In the genomic region with DNA sequence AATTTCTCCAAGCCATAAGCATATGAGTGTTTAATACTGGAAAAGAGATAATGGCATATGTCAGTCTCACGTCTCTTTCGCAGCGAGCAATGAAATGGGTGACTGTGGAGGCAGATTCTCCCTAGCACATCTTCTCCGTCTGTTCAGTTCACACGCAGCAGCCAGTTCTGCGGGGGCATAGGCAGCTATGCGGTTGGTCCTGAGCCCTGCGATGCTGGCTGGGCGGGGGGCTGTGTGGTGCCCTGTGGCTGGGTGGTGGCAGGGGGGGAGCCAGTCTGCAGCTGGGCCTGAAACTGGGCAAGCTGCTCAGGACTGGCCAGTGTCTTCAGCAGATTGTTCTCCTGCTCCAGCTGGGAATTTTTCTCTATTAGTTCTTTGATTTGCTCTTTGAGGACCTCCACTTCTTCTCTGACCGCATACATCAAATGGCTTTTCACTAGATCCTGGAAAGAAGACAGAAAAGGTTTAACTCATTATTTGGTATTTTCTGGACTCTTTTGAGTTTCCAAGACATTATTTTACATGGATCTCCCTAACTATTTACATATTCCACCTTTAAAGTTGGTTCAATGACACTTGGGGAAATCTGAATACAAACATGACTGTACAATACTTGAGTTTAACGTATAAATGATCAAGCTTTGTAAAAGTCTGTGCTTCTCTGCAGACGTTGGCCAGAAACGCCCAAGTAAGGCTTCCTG, we compare ENCODE assay signal across 8 cellular contexts.
DNase-seq lines count a peak whose midpoint lies in the region; ATAC-seq, FAIRE-seq and TF ChIP-seq lines count a peak whose summit lies in the region.

No MANE protein-coding gene starts in this region.

- no peaks in the 10 kb centered on the region for H3K9me2 ChIP-seq in neural cell (ENCODE audit: insufficient read depth, low read length)

- CTCF ChIA-PET in endothelial cell of umbilical vein (lab: Charles Lee) = interaction anchor here (0.9 to 7.2 kb wide), 16 partner anchors 8 to 529 kb away, joined by 3 to 121 read pairs (median 4); no protein-coding TSS in a partner anchor

- H3K4me3 ChIP-seq in OCI-LY3 (ENCODE audit: low read length) = peak overlapping the region; percentile 77
- peak overlapping the region in 2 of 3 experiments; percentile 43 to 67 for H3K4me3 ChIP-seq in endothelial cell of umbilical vein (replicated peaks in 1 of 3; ENCODE audit: insufficient read depth in 1 of 3, low read depth in 1 of 3, low read length in 3 of 3)
- H3K4me3 ChIP-seq in neural cell (ENCODE audit: low read length) = peak overlapping the region; percentile 74

- H3K4me1 ChIP-seq in OCI-LY3 (ENCODE audit: low read length) = peaks cover 18% of the 10 kb centered on the region
- H3K4me1 ChIP-seq in endothelial cell of umbilical vein (ENCODE audit: control insufficient read depth, extremely low read depth, insufficient read depth, low read length) = peaks cover 16% of the 10 kb centered on the region

- no peak for TF ChIP-seq POLR2A in endothelial cell of umbilical vein (IDR thresholded peaks at IDR 0.05; ENCODE audit: low read depth, low read length)

- no peak for ATAC-seq in GM18498 (IDR thresholded peaks at IDR 0.05; ENCODE audit: unreplicated experiment)

- intact Hi-C loops in endothelial cell of umbilical vein (cut with micrococcal nuclease) = loop anchor here (1.0 kb wide), 4 partner anchors 70 to 292 kb away; no protein-coding TSS in a partner anchor

- H3K4me2 ChIP-seq in OCI-LY3 (ENCODE audit: low read length) = peak overlapping the region; percentile 83
- peak overlapping the region; percentile 73 for H3K4me2 ChIP-seq in endothelial cell of umbilical vein (ENCODE audit: insufficient read depth, low read length)
- peak overlapping the region; percentile 98 for H3K4me2 ChIP-seq in neural cell (ENCODE audit: low read length)

- no peaks in the 10 kb centered on the region for H3K79me2 ChIP-seq in OCI-LY3 (ENCODE audit: low read length)
- peaks cover 13% of the 10 kb centered on the region for H3K79me2 ChIP-seq in endothelial cell of umbilical vein (ENCODE audit: control insufficient read depth, insufficient read depth, low read length)
- H3K79me2 ChIP-seq in neural cell (replicated peaks; ENCODE audit: insufficient read depth, low read length) = peaks cover 47% of the 10 kb centered on the region

- H3K36me3 ChIP-seq in OCI-LY3 (replicated peaks; ENCODE audit: low read depth, low read length) (no peaks in the 10 kb centered on the region), endothelial cell of umbilical vein (ENCODE audit: control insufficient read depth in 2 of 2, extremely low read depth in 1 of 2, insufficient read depth in 2 of 2, low read length in 2 of 2) (peaks cover 9 to 15% of the 10 kb centered on the region in 2 experiments), neural cell (ENCODE audit: insufficient read depth, low read length) (peaks cover 5% of the 10 kb centered on the region)

- DNase-seq in Ammon's horn (ENCODE audit: low spot score) = peak; percentile 68
- DNase-seq in endothelial cell of umbilical vein (ENCODE audit: low read depth, low spot score) = no peak
- DNase-seq in stimulated activated CD4-positive, alpha-beta T cell treated with anti-CD3 and anti-CD28 coated beads, Interleukin-4, amount 100 ng/mL, for 24 hours = no peak
- DNase-seq in NCI-H2029 treated with DMSO at 0.1 percent for 48 hours (lab: John Stamatoyannopoulos, UW) = no peak
- DNase-seq in NCI-H1092 (lab: John Stamatoyannopoulos, UW) = no peak

- no peak for FAIRE-seq in endothelial cell of umbilical vein (lab: Jason Lieb, UNC)

- TF ChIP-seq CTCF in OCI-LY3 (IDR thresholded peaks at IDR 0.05; ENCODE audit: low read depth, low read length) (no peak), endothelial cell of umbilical vein (IDR thresholded peaks at IDR 0.05; ENCODE audit: extremely low read depth in 1 of 2, insufficient read depth in 1 of 2, low read depth in 1 of 2, low read length in 2 of 2) (no peak), neural cell (IDR thresholded peaks at IDR 0.05; ENCODE audit: poor library complexity, severe bottlenecking) (no peak)

- no TSS peak for BruUV-seq in endothelial cell of umbilical vein (replicated peaks; lab: Mats Ljungman, UMichigan)

- H3K27me3 ChIP-seq in OCI-LY3 (ENCODE audit: low read depth, low read length) (peaks cover 11% of the 10 kb centered on the region; the same call in 1 of the 2 replicates), endothelial cell of umbilical vein (ENCODE audit: control insufficient read depth in 2 of 2, insufficient read depth in 2 of 2, low read length in 2 of 2) (no peaks in the 10 kb centered on the region), neural cell (ENCODE audit: insufficient read depth, low read depth, low read length) (no peaks in the 10 kb centered on the region)

- H3K9me1 ChIP-seq in endothelial cell of umbilical vein (replicated peaks; ENCODE audit: control insufficient read depth, extremely low read depth, insufficient read depth, low read length) = no peaks in the 10 kb centered on the region

- no peak for TF ChIP-seq RAD21 in neural cell (conservative IDR thresholded peaks at IDR 0.05)

- H3K9ac ChIP-seq in OCI-LY3 (ENCODE audit: low read length) = peak overlapping the region; percentile 51
- peak overlapping the region; percentile 59 for H3K9ac ChIP-seq in endothelial cell of umbilical vein (replicated peaks; ENCODE audit: extremely low read depth, insufficient read depth, low read length)
- H3K9ac ChIP-seq in neural cell (ENCODE audit: low read length) = peak overlapping the region; percentile 85

- peaks cover 7% of the 10 kb centered on the region for H3F3A ChIP-seq in neural cell (ENCODE audit: insufficient read depth, low read length, poor library complexity, severe bottlenecking)

- no peak overlapping the region for H3K27ac ChIP-seq in OCI-LY3 (ENCODE audit: low read length)
- peak overlapping the region; percentile 33 for H3K27ac ChIP-seq in endothelial cell of umbilical vein (ENCODE audit: insufficient read depth, low read depth, low read length)
- peak overlapping the region; percentile 99 for H3K27ac ChIP-seq in neural cell (ENCODE audit: low read length)

- POLR2A ChIA-PET in endothelial cell of umbilical vein (lab: Charles Lee) = interaction anchor here (0.7 to 3.0 kb wide), 6 partner anchors 14 to 305 kb away, joined by 3 to 35 read pairs (median 3); no protein-coding TSS in a partner anchor

- H4K20me1 ChIP-seq in OCI-LY3 (ENCODE audit: insufficient read depth, low read length) = no peaks in the 10 kb centered on the region
- H4K20me1 ChIP-seq in endothelial cell of umbilical vein (replicated peaks; ENCODE audit: control insufficient read depth, extremely low read depth, insufficient read depth, low read length) = peaks cover 2% of the 10 kb centered on the region
- peaks cover 18% of the 10 kb centered on the region for H4K20me1 ChIP-seq in neural cell (ENCODE audit: insufficient read depth)

- H2AFZ ChIP-seq in OCI-LY3 (ENCODE audit: low read depth, low read length) (0 out of 2 replicates have a peak overlapping the region, but pooled peaks have one; percentile 13), endothelial cell of umbilical vein (ENCODE audit: low read depth, low read length) (no peak overlapping the region), neural cell (ENCODE audit: low read depth, low read length) (no peak overlapping the region)

- dilution Hi-C loops in endothelial cell of umbilical vein (cut with MboI; ENCODE audit: extremely low pct_ligation_motif_present, low sequenced_read_pairs) = no loop called here

- H3K9me3 ChIP-seq in OCI-LY3 (ENCODE audit: insufficient read depth, low read length) (no peaks in the 10 kb centered on the region), endothelial cell of umbilical vein (replicated peaks; ENCODE audit: control insufficient read depth, insufficient read depth, low read length) (no peaks in the 10 kb centered on the region), neural cell (ENCODE audit: low read length) (no peaks in the 10 kb centered on the region)

- TF ChIP-seq EP300 in neural cell (conservative IDR thresholded peaks at IDR 0.05; ENCODE audit: poor library complexity, severe bottlenecking) = no peak

TF ChIP-seq in endothelial cell of umbilical vein, 7 proteins besides CTCF, POLR2A, EP300 and RAD21:
- TF ChIP-seq EZH2 (IDR thresholded peaks at IDR 0.05; ENCODE audit: borderline replicate concordance, low read depth, low read length, severe bottlenecking) = no peak
- TF ChIP-seq MAX (IDR thresholded peaks at IDR 0.05; ENCODE audit: insufficient read depth, insufficient read length) = no peak
- no peak for TF ChIP-seq JUN (IDR thresholded peaks at IDR 0.05; ENCODE audit: borderline replicate concordance, insufficient read depth, insufficient read length, low read depth)
- no peak for TF ChIP-seq GATA2 (IDR thresholded peaks at IDR 0.05; ENCODE audit: insufficient read depth, insufficient read length, low read depth, low read length)
- no peak for TF ChIP-seq FOS (IDR thresholded peaks at IDR 0.05; ENCODE audit: borderline replicate concordance, insufficient read depth, low read length)
- TF ChIP-seq MYC (IDR thresholded peaks at IDR 0.05; ENCODE audit: low read depth, low read length) = no peak
- TF ChIP-seq POLR2AphosphoS5 (IDR thresholded peaks at IDR 0.05; ENCODE audit: insufficient read depth, low read depth, low read length) = no peak

TF ChIP-seq in neural cell, 6 proteins besides CTCF, POLR2A, EP300 and RAD21 (continues in another document):
- TF ChIP-seq, protein P1, sequence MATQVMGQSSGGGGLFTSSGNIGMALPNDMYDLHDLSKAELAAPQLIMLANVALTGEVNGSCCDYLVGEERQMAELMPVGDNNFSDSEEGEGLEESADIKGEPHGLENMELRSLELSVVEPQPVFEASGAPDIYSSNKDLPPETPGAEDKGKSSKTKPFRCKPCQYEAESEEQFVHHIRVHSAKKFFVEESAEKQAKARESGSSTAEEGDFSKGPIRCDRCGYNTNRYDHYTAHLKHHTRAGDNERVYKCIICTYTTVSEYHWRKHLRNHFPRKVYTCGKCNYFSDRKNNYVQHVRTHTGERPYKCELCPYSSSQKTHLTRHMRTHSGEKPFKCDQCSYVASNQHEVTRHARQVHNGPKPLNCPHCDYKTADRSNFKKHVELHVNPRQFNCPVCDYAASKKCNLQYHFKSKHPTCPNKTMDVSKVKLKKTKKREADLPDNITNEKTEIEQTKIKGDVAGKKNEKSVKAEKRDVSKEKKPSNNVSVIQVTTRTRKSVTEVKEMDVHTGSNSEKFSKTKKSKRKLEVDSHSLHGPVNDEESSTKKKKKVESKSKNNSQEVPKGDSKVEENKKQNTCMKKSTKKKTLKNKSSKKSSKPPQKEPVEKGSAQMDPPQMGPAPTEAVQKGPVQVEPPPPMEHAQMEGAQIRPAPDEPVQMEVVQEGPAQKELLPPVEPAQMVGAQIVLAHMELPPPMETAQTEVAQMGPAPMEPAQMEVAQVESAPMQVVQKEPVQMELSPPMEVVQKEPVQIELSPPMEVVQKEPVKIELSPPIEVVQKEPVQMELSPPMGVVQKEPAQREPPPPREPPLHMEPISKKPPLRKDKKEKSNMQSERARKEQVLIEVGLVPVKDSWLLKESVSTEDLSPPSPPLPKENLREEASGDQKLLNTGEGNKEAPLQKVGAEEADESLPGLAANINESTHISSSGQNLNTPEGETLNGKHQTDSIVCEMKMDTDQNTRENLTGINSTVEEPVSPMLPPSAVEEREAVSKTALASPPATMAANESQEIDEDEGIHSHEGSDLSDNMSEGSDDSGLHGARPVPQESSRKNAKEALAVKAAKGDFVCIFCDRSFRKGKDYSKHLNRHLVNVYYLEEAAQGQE (IDR thresholded peaks at IDR 0.05; ENCODE audit: borderline replicate concordance) = no peak
- no peak for TF ChIP-seq MXI1 (conservative IDR thresholded peaks at IDR 0.05; ENCODE audit: poor library complexity, severe bottlenecking)
